In genomic region chr12:52139579-52140062, GRCh38 we compare ENCODE assay signal across 9 cellular contexts. TPM values are rescaled to one million over a fixed set of nuclear protein-coding genes. Genes with fewer than 3 reads are reported as not detected.
DNase-seq lines count a peak whose midpoint lies in the region; ATAC-seq and TF ChIP-seq lines count a peak whose summit lies in the region.
"Had no signal": no experiment of that assay in that cellular context is flagged by ENCODE, and none has a peak within 500 bp of the region (broad histone marks: within the 10 kb centered on the region; RNA-seq: fewer than 3 reads in every experiment).

No MANE protein-coding gene starts in this region.

- intact Hi-C loops in heart right ventricle (cut with DNase I) (no loop called here), Right ventricle myocardium superior (cut with DNase I) (no loop called here), uterus (cut with DNase I; ENCODE audit: low total_unique reads) (no loop called here)

- H3K4me1 Mint-ChIP-seq in activated T-helper 17 cell treated with anti-CD3 and anti-CD28 coated beads, Interleukin-2, amount 50 U/mL, for 72 hours, result no peaks in the 10 kb centered on the region

- H3K27ac Mint-ChIP-seq in activated T-helper 17 cell treated with anti-CD3 and anti-CD28 coated beads, Interleukin-2, amount 50 U/mL, for 72 hours, result no peak overlapping the region

- ATAC-seq in heart right ventricle, result peak in 3 of 8 donors; percentile 47 to 55 (median 54)
- no peak for ATAC-seq in Right ventricle myocardium superior (ENCODE audit: poor library complexity)
- ATAC-seq in activated T-helper 17 cell treated with anti-CD3 and anti-CD28 coated beads, Interleukin-2, amount 50 U/mL, for 72 hours (replicated peaks), result peak; percentile 74

- H3K9me3 ChIP-seq in heart right ventricle, result no peaks in the 10 kb centered on the region
- H3K9me3 ChIP-seq in uterus, result no peaks in the 10 kb centered on the region

- H3K36me3 ChIP-seq in heart right ventricle (no peaks in the 10 kb centered on the region), uterus (no peaks in the 10 kb centered on the region)

- H3K27me3 ChIP-seq in heart right ventricle, result peaks cover 0 to 16% (median 0%) of the 10 kb centered on the region in 7 donors
- no peaks in the 10 kb centered on the region for H3K27me3 ChIP-seq in uterus

- DNase-seq in heart right ventricle (no peak), Right ventricle myocardium superior (no peak), NCI-H2029 treated with DMSO at 0.1 percent for 48 hours (lab: John Stamatoyannopoulos, UW) (peak; percentile 53), iPS-NIHi7 (ENCODE audit: extremely low spot score) (peak; percentile 93), uterus (no peak), pons (ENCODE audit: low spot score) (no peak), mesenteric fat pad (ENCODE audit: low spot score) (no peak)
- DNase-seq: right cardiac atrium had no signal

- TF ChIP-seq CTCF in heart right ventricle (IDR thresholded peaks at IDR 0.05), result peak; percentile 30 to 68 (median 58)
- TF ChIP-seq CTCF in uterus (IDR thresholded peaks at IDR 0.05), result peak; percentile 12 to 39 (median 37)

- H3K36me3 Mint-ChIP-seq in activated T-helper 17 cell treated with anti-CD3 and anti-CD28 coated beads, Interleukin-2, amount 50 U/mL, for 72 hours (ENCODE audit: low read depth), result no peaks in the 10 kb centered on the region

- H3K4me1 ChIP-seq in heart right ventricle (peaks cover 0 to 4% (median 0%) of the 10 kb centered on the region in 9 donors), uterus (no peaks in the 10 kb centered on the region)

- H3K9me3 Mint-ChIP-seq in activated T-helper 17 cell treated with anti-CD3 and anti-CD28 coated beads, Interleukin-2, amount 50 U/mL, for 72 hours, result no peaks in the 10 kb centered on the region

- TF ChIP-seq POLR2A in uterus (IDR thresholded peaks at IDR 0.05), result no peak

- H3K27ac ChIP-seq in heart right ventricle (no peak overlapping the region), uterus (no peak overlapping the region)

- H3K4me3 Mint-ChIP-seq in activated T-helper 17 cell treated with anti-CD3 and anti-CD28 coated beads, Interleukin-2, amount 50 U/mL, for 72 hours, result no peak overlapping the region

- peaks cover 14% of the 10 kb centered on the region for H3K27me3 Mint-ChIP-seq in activated T-helper 17 cell treated with anti-CD3 and anti-CD28 coated beads, Interleukin-2, amount 50 U/mL, for 72 hours

- H3K4me3 ChIP-seq in heart right ventricle (no peak overlapping the region), uterus (no peak overlapping the region)

- 29 to 36% methylated on average over 5 of the region's 5 CpGs for WGBS in heart right ventricle, 2 donors

RNA-seq across cellular contexts. Expression of gene KRT80, which starts 52.2 kb away (rescaled TPM):
- total RNA-seq in heart right ventricle, result under 1 TPM in 9 of 10 donors, not detected in 1; 0.07 to 0.79 (median 0.16) TPM
- under 1 TPM; 0.07 to 0.32 TPM for polyA plus RNA-seq in heart right ventricle
- total RNA-seq in Right ventricle myocardium superior, result not detected
- total RNA-seq in activated T-helper 17 cell treated with anti-CD3 and anti-CD28 coated beads, Interleukin-2, amount 50 U/mL, for 72 hours, result not detected
- 1 to 10 TPM in 1 of 4 donors, not detected in 3; 1.1 TPM for total RNA-seq in uterus
- total RNA-seq in mesenteric fat pad, result not detected

Comparison
In these comparisons a context has a peak if more than half of its experiments do, and no peak if none do; other contexts are left out.
1. DNase-seq: peak in NCI-H2029 treated with DMSO at 0.1 percent for 48 hours (single experiment) and iPS-NIHi7 (single experiment); none in heart right ventricle (0 of 2), Right ventricle myocardium superior (single experiment), uterus (0 of 2), pons (single experiment) and mesenteric fat pad (single experiment).